9 cellular contexts compared by ENCODE assay signal in genomic region chrX:111868726-111869638, GRCh38. TPM values are rescaled to one million over a fixed set of nuclear protein-coding genes. Genes with fewer than 3 reads are reported as not detected.
DNase-seq lines count a peak whose midpoint lies in the region; ATAC-seq, FAIRE-seq and TF ChIP-seq lines count a peak whose summit lies in the region.
"Had no signal": no experiment of that assay in that cellular context is flagged by ENCODE, and none has a peak within 500 bp of the region (broad histone marks: within the 10 kb centered on the region; RNA-seq: fewer than 3 reads in every experiment).

No MANE protein-coding gene starts in this region.

- H3K27me3 ChIP-seq in SK-N-SH (ENCODE audit: insufficient read depth) (peaks cover 8% of the 10 kb centered on the region; the same call in 1 of the 2 replicates), GM12878 (replicated peaks in 1 of 2; ENCODE audit: control insufficient read depth in 2 of 2, insufficient read depth in 2 of 2, low read length in 1 of 2) (no peaks in the 10 kb centered on the region), thyroid gland (peaks cover 7% of the 10 kb centered on the region)

- H2AFZ ChIP-seq in SK-N-SH (ENCODE audit: low read depth): no peak overlapping the region
- peak overlapping the region; percentile 60 for H2AFZ ChIP-seq in GM12878 (ENCODE audit: control insufficient read depth, low read depth, low read length)

- intact Hi-C loops in GM12878 (cut with micrococcal nuclease; ENCODE audit: unreplicated experiment) (loop anchor here (1.0 to 10.0 kb wide), 5 partner anchors 158 to 866 kb away; no protein-coding TSS in a partner anchor), thyroid gland (cut with DNase I) (no loop called here)

- H4K20me1 ChIP-seq in SK-N-SH (ENCODE audit: insufficient read depth) (no peaks in the 10 kb centered on the region), GM12878 (ENCODE audit: control insufficient read depth, insufficient read depth) (no peaks in the 10 kb centered on the region)

- POLR2A ChIA-PET in SK-N-SH (lab: Yijun Ruan, JAX) (no interaction called here), GM12878 (lab: Charles Lee) (interaction anchor here (0.6 to 0.7 kb wide), 2 partner anchors 150 to 797 kb away, joined by 3 to 4 read pairs; no protein-coding TSS in a partner anchor)

- H3K9ac ChIP-seq in SK-N-SH (no peak overlapping the region), GM12878 (ENCODE audit: control insufficient read depth, insufficient read depth, low read length) (no peak overlapping the region)

- in situ Hi-C loops in GM12878 (cut with MboI): loop anchor here (25.0 kb wide), 1 partner anchor 768 kb away; no protein-coding TSS in a partner anchor

- no peak for TF ChIP-seq CTCF in SK-N-SH (IDR thresholded peaks at IDR 0.05)
- no peak for TF ChIP-seq CTCF in GM12878 (IDR thresholded peaks at IDR 0.05 in 2 of 3, conservative IDR thresholded peaks at IDR 0.05 in 1 of 3; ENCODE audit: control insufficient read depth in 2 of 3, extremely low read depth in 1 of 3, insufficient read depth in 1 of 3, low read depth in 3 of 3, low read length in 3 of 3)
- no peak for TF ChIP-seq CTCF in thyroid gland (IDR thresholded peaks at IDR 0.05)

- RAD21 ChIA-PET in GM12878 (lab: Charles Lee; ENCODE audit: unreplicated experiment): interaction anchor here (1.2 to 2.0 kb wide), 3 partner anchors 175 to 863 kb away, joined by 3 to 8 read pairs (median 6); no protein-coding TSS in a partner anchor

- DNase-seq in SK-N-SH (no peak), GM12878 (ENCODE audit: low read depth, low spot score) (peak; percentile 40), thyroid gland (peak; percentile 23 to 33), NCI-H446 (lab: John Stamatoyannopoulos, UW) (no peak), NCI-H2227 treated with DMSO at 0.1 percent for 48 hours (lab: John Stamatoyannopoulos, UW) (no peak)
- DNase-seq in effector CD4-positive, alpha-beta T cell: no peak

- 27% methylated on average over 5 of the region's 5 CpGs for WGBS in SK-N-SH (ENCODE audit: low lambda C conversion rate)
- WGBS in GM12878 (ENCODE audit: insufficient coverage, insufficient replicate concordance, low lambda C conversion rate, missing lambda C conversion rate): 0% methylated on average over 5 of the region's 5 CpGs
- 18 to 21% methylated on average over 5 of the region's 5 CpGs for WGBS in thyroid gland, 2 donors

- BruUV-seq in GM12878 (replicated peaks; lab: Mats Ljungman, UMichigan): no TSS peak

- no peak for TF ChIP-seq EP300 in SK-N-SH (IDR thresholded peaks at IDR 0.05; ENCODE audit: borderline replicate concordance in 1 of 2, low read depth in 1 of 2, low read length in 1 of 2)
- TF ChIP-seq EP300 in GM12878 (IDR thresholded peaks at IDR 0.05; ENCODE audit: borderline replicate concordance in 1 of 2, control insufficient read depth in 1 of 2, low read depth in 2 of 2, low read length in 2 of 2): no peak

- H3K4me2 ChIP-seq in SK-N-SH: no peak overlapping the region
- 0 out of 2 replicates have a peak overlapping the region, but pooled peaks have one; percentile 54 for H3K4me2 ChIP-seq in GM12878 (ENCODE audit: control insufficient read depth, insufficient read depth)

- CTCF ChIA-PET in SK-N-SH (lab: Yijun Ruan, JAX): interaction anchor here (0.7 to 1.8 kb wide), 19 partner anchors 13 to 774 kb away, joined by 3 to 12 read pairs (median 4); no protein-coding TSS in a partner anchor
- CTCF ChIA-PET in GM12878 (lab: Yijun Ruan, JAX): interaction anchor here (0.5 to 2.5 kb wide), 29 partner anchors 9 to 892 kb away, joined by 3 to 12 read pairs (median 3); no protein-coding TSS in a partner anchor

- no peaks in the 10 kb centered on the region for H3K4me1 ChIP-seq in SK-N-SH (ENCODE audit: control insufficient read depth in 1 of 2, insufficient read depth in 2 of 2, low read depth in 1 of 2, low read length in 1 of 2)
- H3K4me1 ChIP-seq in GM12878 (ENCODE audit: control insufficient read depth, insufficient read depth, low read length): peaks cover 6% of the 10 kb centered on the region; the same call in 1 of the 2 replicates
- H3K4me1 ChIP-seq in thyroid gland: peaks cover 0 to 13% of the 10 kb centered on the region in 2 donors

- TF ChIP-seq RAD21 in SK-N-SH (IDR thresholded peaks at IDR 0.05; ENCODE audit: low read length) (no peak), GM12878 (IDR thresholded peaks at IDR 0.05; ENCODE audit: insufficient read depth, low read depth, low read length) (no peak)

- SMC1A ChIA-PET in GM12878 (lab: Charles Lee; ENCODE audit: uncharacterized antibody, unreplicated experiment): interaction anchor here (0.6 to 3.1 kb wide), 14 partner anchors 11 to 1187 kb away, joined by 3 to 14 read pairs (median 3); no protein-coding TSS in a partner anchor

- H3K27ac ChIP-seq in SK-N-SH (ENCODE audit: low read depth in 2 of 2, low read length in 1 of 2) (no peak overlapping the region), GM12878 (ENCODE audit: control insufficient read depth, insufficient read depth) (peak overlapping the region; percentile 37; the same call in 1 of the 2 replicates), thyroid gland (peak overlapping the region in 2 of 3 donors; percentile 5 to 69)

- no peaks in the 10 kb centered on the region for H3K9me3 ChIP-seq in SK-N-SH
- H3K9me3 ChIP-seq in GM12878 (replicated peaks; ENCODE audit: control insufficient read depth, insufficient read depth, low read length): no peaks in the 10 kb centered on the region; the same call in 2 of the 3 replicates
- H3K9me3 ChIP-seq in thyroid gland: no peaks in the 10 kb centered on the region

- H3K9me2 ChIP-seq in SK-N-SH: no peaks in the 10 kb centered on the region

- FAIRE-seq in GM12878 (lab: Jason Lieb, UNC): peak; percentile 52

- TF ChIP-seq POLR2A in GM12878 (IDR thresholded peaks at IDR 0.05; ENCODE audit: low read depth, low read length): no peak
- TF ChIP-seq POLR2A in thyroid gland (IDR thresholded peaks at IDR 0.05): no peak

- no peaks in the 10 kb centered on the region for H3F3A ChIP-seq in SK-N-SH (replicated peaks; ENCODE audit: insufficient read depth)

- H3K4me3 ChIP-seq in SK-N-SH (ENCODE audit: low read depth in 2 of 2, low read length in 1 of 2): no peak overlapping the region
- H3K4me3 ChIP-seq in GM12878: no peak overlapping the region
- H3K4me3 ChIP-seq in thyroid gland (replicated peaks in 1 of 3): no peak overlapping the region

- H3K79me2 ChIP-seq in SK-N-SH (ENCODE audit: insufficient read depth) (no peaks in the 10 kb centered on the region), GM12878 (ENCODE audit: control insufficient read depth, insufficient read depth, low read length) (no peaks in the 10 kb centered on the region)

- peak; percentile 39; the same call in 2 of the 3 replicates for ATAC-seq in SK-N-SH treated with all-trans-retinoic acid at 6 μM for 48 hours
- peak; percentile 74 for ATAC-seq in HG03039 (IDR thresholded peaks at IDR 0.05; ENCODE audit: unreplicated experiment)
- ATAC-seq in GM12878: peak; percentile 79

- H3K36me3 ChIP-seq in SK-N-SH (replicated peaks in 1 of 2; ENCODE audit: control insufficient read depth in 1 of 2, insufficient read depth in 2 of 2, low read length in 1 of 2) (no peaks in the 10 kb centered on the region), GM12878 (ENCODE audit: control insufficient read depth in 2 of 2, insufficient read depth in 2 of 2, low read length in 1 of 2) (no peaks in the 10 kb centered on the region), thyroid gland (no peaks in the 10 kb centered on the region)

TF ChIP-seq in SK-N-SH treated with all-trans-retinoic acid at 6 μM for 48 hours, 23 proteins besides CTCF, POLR2A, EP300 and RAD21 (continues in another document):
- no peak for TF ChIP-seq BACH2 (CRISPR knock-in tag; IDR thresholded peaks at IDR 0.05; ENCODE audit: borderline replicate concordance)
- TF ChIP-seq ARNTL (CRISPR knock-in tag; IDR thresholded peaks at IDR 0.05; ENCODE audit: borderline replicate concordance, low read depth): no peak
- no peak for TF ChIP-seq PPARA (CRISPR knock-in tag; IDR thresholded peaks at IDR 0.05; ENCODE audit: borderline replicate concordance)

TF ChIP-seq in SK-N-SH, 30 proteins besides CTCF, POLR2A, EP300 and RAD21 (continues in another document):
- TF ChIP-seq FOXJ3 (CRISPR knock-in tag; IDR thresholded peaks at IDR 0.05) (no peak), ELF1 (IDR thresholded peaks at IDR 0.05) (no peak), FOSL2 (IDR thresholded peaks at IDR 0.05; ENCODE audit: borderline replicate concordance, low read depth) (no peak), JUND (IDR thresholded peaks at IDR 0.05) (no peak), NRF1 (IDR thresholded peaks at IDR 0.05; ENCODE audit: low read depth, low read length) (no peak)

TF ChIP-seq in GM12878, 131 proteins besides CTCF, POLR2A, EP300 and RAD21 (continues in another document):
- TF ChIP-seq TARDBP (IDR thresholded peaks at IDR 0.05; ENCODE audit: borderline replicate concordance): no peak
- no peak for TF ChIP-seq MTA3 (IDR thresholded peaks at IDR 0.05; ENCODE audit: borderline replicate concordance, low read length)
- no peak for TF ChIP-seq JUND (IDR thresholded peaks at IDR 0.05; ENCODE audit: low read depth, low read length)
- TF ChIP-seq BCL11A (IDR thresholded peaks at IDR 0.05; ENCODE audit: low read depth, low read length): 0 out of 2 replicates have a peak, but pooled peaks have one; percentile 7
- TF ChIP-seq BACH1 (IDR thresholded peaks at IDR 0.05; ENCODE audit: borderline replicate concordance): peak; percentile 96
- TF ChIP-seq NFIC (IDR thresholded peaks at IDR 0.05; ENCODE audit: low read depth, low read length): peak; percentile 38; the same call in 1 of the 2 replicates

RNA-seq across cellular contexts. Expression of gene TRPC5OS, which starts 7.0 kb away (rescaled TPM):
- polyA plus RNA-seq in SK-N-SH (2012; rRNA removed) (not detected in 2 replicates), GM12878 (2011; rRNA removed) (0.04 and 0.12 TPM in 2 replicates), GM12878 (2014; fragmentation: Illumina TruSeq; extraction: Trizol) (0.06 TPM in 1 of 2 replicates, not detected in the other), GM12878 (2014; fragmentation: Nextera tagmentation; extraction: Ambion mirVana) (under 1 TPM in 1 of 2 experiments, not detected in 1; 0.07 TPM), GM12878 (2014; rRNA removed) (0.08 TPM in 1 of 2 replicates, not detected in the other), GM12878 (2016; fragmentation: Nextera tagmentation; extraction: Ambion mirVana) (under 1 TPM in 1 of 2 experiments, not detected in 1; 0.13 TPM)
- polyA plus RNA-seq in SK-N-SH (2012; cell fraction: cytosol; rRNA removed): not detected in 2 replicates
- polyA plus RNA-seq in SK-N-SH (2012; cell fraction: nucleus; rRNA removed): not detected in 2 replicates
- 0.25 TPM in 1 of 2 replicates, not detected in the other for total RNA-seq in GM12878 (2013; cell fraction: nucleolus; rRNA removed)
- total RNA-seq in GM12878 (2014; rRNA removed) (0.05 and 0.40 TPM in 2 replicates), GM12878 (2014; rRNA removed; fragmentation: Illumina TruSeq; extraction: Trizol) (0.05 TPM in 1 of 2 replicates, not detected in the other), GM12878 (2021) (not detected in 2 replicates), thyroid gland (under 1 TPM in 1 of 4 donors, not detected in 3; 0.27 TPM)
- not detected for polyA plus RNA-seq in GM12878 (2011; ENCODE audit: low read depth)
- polyA plus RNA-seq in GM12878 (2011; cell fraction: cytosol; rRNA removed): 0.03 TPM in 1 of 2 replicates, not detected in the other
- 0.26 and 0.46 TPM in 2 replicates for polyA plus RNA-seq in GM12878 (2011; cell fraction: nucleus; rRNA removed)
- polyA plus RNA-seq in GM12878 (2012): 0.08 TPM in 1 of 2 replicates, not detected in the other
- polyA minus RNA-seq in GM12878 (2011; rRNA and poly(A)+ RNA removed): not detected in 2 replicates
- polyA minus RNA-seq in GM12878 (2011; cell fraction: cytosol; rRNA and poly(A)+ RNA removed): not detected in 2 replicates
- polyA minus RNA-seq in GM12878 (2011; cell fraction: nucleus; rRNA and poly(A)+ RNA removed): not detected in 2 replicates
- total RNA-seq: kidney epithelial cell had no signal

Comparison
In these comparisons a context has a peak if more than half of its experiments do, and no peak if none do; other contexts are left out.
1. DNase-seq: peak in GM12878 (single experiment) and thyroid gland (2 of 2); none in SK-N-SH (single experiment), NCI-H446 (0 of 2), effector CD4-positive, alpha-beta T cell (single experiment) and NCI-H2227 treated with DMSO at 0.1 percent for 48 hours (single experiment).
2. H3K27ac ChIP-seq: peak in GM12878 (single experiment) and thyroid gland (2 of 3); none in SK-N-SH (0 of 2).
3. Peak in every context shown above with its lines, with median percentiles within 50 percentile points of each other: ATAC-seq.